ENCODE assay signal across 18 cellular contexts in the genomic region with DNA sequence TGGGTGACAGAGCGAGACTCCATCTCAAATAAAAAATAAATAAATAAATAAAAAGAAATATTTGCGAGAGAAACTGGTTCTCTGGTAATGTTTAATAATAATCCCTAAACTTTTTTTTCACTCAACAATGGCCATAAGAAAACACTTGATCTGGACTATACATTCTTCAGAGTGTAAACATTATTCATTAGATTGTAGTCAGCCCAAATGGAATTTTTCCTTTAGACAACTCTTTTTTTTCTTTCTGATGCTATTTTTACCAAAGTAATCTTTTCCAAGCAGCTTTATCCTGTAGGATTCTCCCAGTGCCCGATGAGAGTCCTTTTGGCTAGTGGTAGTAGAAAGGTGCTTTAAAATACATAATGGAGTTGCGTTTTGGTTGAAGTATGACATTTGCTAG.
"Had no signal": no experiment of that assay in that cellular context is flagged by ENCODE, and none has a peak within 500 bp of the region (broad histone marks: within the 10 kb centered on the region; RNA-seq: fewer than 3 reads in every experiment).

No MANE protein-coding gene starts in this region.

- ATAC-seq: effector memory CD8-positive, alpha-beta T cell; heart right ventricle; left lobe of liver; mucosa of descending colon; naive thymus-derived CD8-positive, alpha-beta T cell; right cardiac atrium had no signal

- H3K36me3 ChIP-seq: heart right ventricle, neutrophil, ovary, uterus had no signal

- H3K27me3 ChIP-seq: heart right ventricle, neutrophil, ovary, uterus had no signal

- H3K27me3 Mint-ChIP-seq: effector memory CD8-positive, alpha-beta T cell had no signal

- H3K9me3 Mint-ChIP-seq: effector memory CD8-positive, alpha-beta T cell; naive thymus-derived CD8-positive, alpha-beta T cell had no signal

- DNase-seq: cortex of kidney; effector memory CD8-positive, alpha-beta T cell; foreskin melanocyte; heart right ventricle; hypothalamus; islet precursor cell; mammary epithelial cell; mucosa of descending colon; naive thymus-derived CD8-positive, alpha-beta T cell; ovary; right cardiac atrium; small intestine; stimulated activated CD4-positive, alpha-beta T cell treated with anti-CD3 and anti-CD28 coated beads, Interleukin-2, amount 100 ng/mL, for 48 hours; stimulated activated naive CD4-positive, alpha-beta T cell treated with Interleukin-2 at 50 U/mL for 16 hours; trophoblast cell; uterus had no signal

- H3K9me3 ChIP-seq: heart right ventricle, mucosa of descending colon, neutrophil, ovary, uterus had no signal

- H3K4me1 Mint-ChIP-seq: naive thymus-derived CD8-positive, alpha-beta T cell had no signal

- H3K4me1 ChIP-seq: uterus had no signal

- H3K4me3 Mint-ChIP-seq: effector memory CD8-positive, alpha-beta T cell; naive thymus-derived CD8-positive, alpha-beta T cell had no signal

- H3K4me3 ChIP-seq: heart right ventricle, mucosa of descending colon, ovary, uterus had no signal

- H3K36me3 Mint-ChIP-seq: naive thymus-derived CD8-positive, alpha-beta T cell had no signal

- H3K27ac ChIP-seq: heart right ventricle, neutrophil, ovary, uterus had no signal

- H3K27ac Mint-ChIP-seq: effector memory CD8-positive, alpha-beta T cell; naive thymus-derived CD8-positive, alpha-beta T cell had no signal
